8 cellular contexts compared by ENCODE assay signal in the genomic region with DNA sequence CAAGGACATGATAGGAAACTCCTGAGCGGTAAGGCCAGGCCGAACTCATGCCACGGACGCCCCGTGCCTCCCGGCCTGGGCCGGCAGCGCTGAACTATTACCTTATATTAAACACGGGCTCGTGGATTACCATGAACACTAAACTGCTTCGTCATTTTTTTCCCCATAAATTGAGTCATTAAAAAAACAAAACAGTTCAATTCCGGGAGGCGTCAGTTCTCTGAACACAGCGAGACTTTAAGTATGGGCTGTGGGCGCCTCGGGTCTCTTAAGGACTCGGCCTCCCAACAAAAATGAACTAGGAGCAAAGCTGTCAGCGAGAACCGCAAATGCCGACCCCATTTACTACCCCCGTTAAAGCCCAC. TPM values are rescaled to one million over a fixed set of nuclear protein-coding genes. Genes with fewer than 3 reads are reported as not detected.
A peak's percentile ranks its signal among the peaks of the same experiment; 100 is the strongest.
DNase-seq lines count a peak whose midpoint lies in the region; ATAC-seq lines count a peak whose summit lies in the region.

No MANE protein-coding gene starts in this region.

- peak; percentile 21 for DNase-seq in G401 (ENCODE audit: low spot score)
- DNase-seq in LHCN-M2 (ENCODE audit: low read depth): peak; percentile 77
- peak; percentile 46 for DNase-seq in amniotic epithelial cell (ENCODE audit: low read depth)

- ATAC-seq in HG03097 (IDR thresholded peaks at IDR 0.05; ENCODE audit: low FRiP score, unreplicated experiment) (no peak), GM18498 (IDR thresholded peaks at IDR 0.05; ENCODE audit: unreplicated experiment) (no peak), GM18867 (IDR thresholded peaks at IDR 0.05; ENCODE audit: unreplicated experiment) (no peak)

- H3K4me3 ChIP-seq in iPS-11a (ENCODE audit: low read depth, low read length): peak overlapping the region; percentile 61
- H3K4me3 ChIP-seq in skin epidermis: peak overlapping the region; percentile 56 to 91 (median 84)

- peak overlapping the region; percentile 52 to 98 (median 89) for H3K27ac ChIP-seq in skin epidermis

- in situ Hi-C loops in G401 (cut with HindIII; ENCODE audit: low sequenced_read_pairs): no loop called here

RNA-seq across cellular contexts. Expression of gene PITRM1, which starts 0.5 kb away (rescaled TPM):
- 45.7 and 79.6 TPM in 2 replicates for total RNA-seq in G401 (2014; rRNA removed; shearing (Covaris generic))
- 113 and 134 TPM in 2 replicates for total RNA-seq in LHCN-M2 (2014; rRNA removed)
- 92.0 TPM for polyA plus RNA-seq in LHCN-M2 (2012)

Comparison
In these comparisons a context has a peak if more than half of its experiments do, and no peak if none do; other contexts are left out.
1. DNase-seq: peak in every context shown above with its lines; median percentile 77 in LHCN-M2; 46 in amniotic epithelial cell; 21 in G401.